ENCODE assay signal across 19 cellular contexts in the genomic region with DNA sequence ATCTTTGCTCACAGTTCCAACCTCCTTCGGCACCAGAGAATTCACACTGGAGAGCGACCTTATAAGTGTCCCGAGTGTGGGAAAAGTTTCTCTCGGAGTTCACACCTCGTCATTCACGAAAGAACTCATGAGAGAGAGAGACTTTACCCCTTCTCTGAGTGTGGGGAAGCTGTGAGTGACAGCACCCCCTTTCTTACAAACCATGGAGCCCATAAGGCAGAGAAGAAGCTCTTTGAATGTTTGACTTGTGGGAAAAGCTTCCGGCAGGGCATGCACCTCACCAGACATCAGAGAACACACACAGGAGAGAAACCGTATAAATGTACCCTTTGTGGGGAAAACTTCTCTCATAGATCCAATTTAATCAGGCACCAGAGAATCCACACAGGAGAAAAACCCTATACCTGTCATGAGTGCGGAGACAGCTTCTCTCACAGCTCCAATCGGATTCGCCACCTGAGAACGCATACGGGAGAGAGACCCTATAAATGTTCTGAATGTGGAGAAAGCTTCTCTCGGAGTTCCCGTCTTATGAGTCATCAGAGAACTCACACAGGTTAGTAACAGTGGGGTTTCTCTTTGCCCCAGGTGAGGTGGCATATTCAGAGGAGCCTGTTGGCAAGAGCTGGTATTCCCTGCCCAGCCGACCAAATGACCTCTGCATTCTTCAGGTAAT. TPM values are rescaled to one million over a fixed set of nuclear protein-coding genes. Genes with fewer than 3 reads are reported as not detected.
"Had no signal": no experiment of that assay in that cellular context is flagged by ENCODE, and none has a peak within 500 bp of the region (broad histone marks: within the 10 kb centered on the region; RNA-seq: fewer than 3 reads in every experiment).

No MANE protein-coding gene starts in this region.

- H3K27me3 Mint-ChIP-seq: activated CD8-positive, alpha-beta T cell treated with anti-CD3 and anti-CD28 coated beads for 36 hours; central memory CD8-positive, alpha-beta T cell; effector memory CD8-positive, alpha-beta T cell had no signal

- H3K27ac ChIP-seq: brain microvascular endothelial cell, gastrocnemius medialis, heart left ventricle, neutrophil, WERI-Rb-1 had no signal

- H3K4me3 Mint-ChIP-seq: activated CD8-positive, alpha-beta T cell treated with anti-CD3 and anti-CD28 coated beads for 36 hours; activated T-cell treated with anti-CD3 and anti-CD28 coated beads, Interleukin-2, amount 50 U/mL, for 4 hours; effector memory CD8-positive, alpha-beta T cell; natural killer cell; T-helper 1 cell treated with Interleukin-12 subunit alpha and Interleukin-12 subunit beta and Interleukin-4 antibody, amounts not matched to agents 30 μg/mL and 1 μg/mL, for 36 hours had no signal

- H3K4me3 ChIP-seq: heart left ventricle had no signal

- ATAC-seq: activated CD8-positive, alpha-beta T cell treated with anti-CD3 and anti-CD28 coated beads for 36 hours; activated naive CD4-positive, alpha-beta T cell treated with anti-CD3 and anti-CD28 coated beads, Interleukin-2, amount 50 U/mL, for 72 hours; activated T-cell treated with anti-CD3 and anti-CD28 coated beads, Interleukin-2, amount 50 U/mL, for 4 hours; effector memory CD8-positive, alpha-beta T cell; gastrocnemius medialis; heart left ventricle; left colon; natural killer cell; right cardiac atrium; SK-N-SH treated with all-trans-retinoic acid at 6 μM for 48 hours had no signal

- DNase-seq: activated CD4-positive, alpha-beta T cell treated with anti-CD3 and anti-CD28 coated beads for 4 hours; activated CD8-positive, alpha-beta T cell treated with anti-CD3 and anti-CD28 coated beads for 36 hours; activated effector memory CD4-positive, alpha-beta T cell treated with Interleukin-2 at 50 U/mL for 16 hours; activated T-cell treated with anti-CD3 and anti-CD28 coated beads, Interleukin-2, amount 50 U/mL, for 4 hours; brain microvascular endothelial cell; effector memory CD8-positive, alpha-beta T cell; gastrocnemius medialis; heart left ventricle; left colon; natural killer cell; right cardiac atrium; WERI-Rb-1 had no signal

- H3K27ac Mint-ChIP-seq: activated CD8-positive, alpha-beta T cell treated with anti-CD3 and anti-CD28 coated beads for 36 hours; activated naive CD4-positive, alpha-beta T cell treated with anti-CD3 and anti-CD28 coated beads, Interleukin-2, amount 50 U/mL, for 72 hours; effector memory CD8-positive, alpha-beta T cell; natural killer cell; T-helper 1 cell treated with Interleukin-12 subunit alpha and Interleukin-12 subunit beta and Interleukin-4 antibody, amounts not matched to agents 30 μg/mL and 1 μg/mL, for 36 hours had no signal

- H3K27me3 ChIP-seq: brain microvascular endothelial cell, gastrocnemius medialis, heart left ventricle had no signal

RNA-seq across cellular contexts. Expression of gene MEFV, which starts 33.7 kb away (rescaled TPM):
- total RNA-seq: activated CD8-positive, alpha-beta T cell treated with anti-CD3 and anti-CD28 coated beads for 36 hours; epithelial cell of proximal tubule; lung microvascular endothelial cell had no signal
